ENCODE assay signal across 29 cellular contexts in the genomic region with DNA sequence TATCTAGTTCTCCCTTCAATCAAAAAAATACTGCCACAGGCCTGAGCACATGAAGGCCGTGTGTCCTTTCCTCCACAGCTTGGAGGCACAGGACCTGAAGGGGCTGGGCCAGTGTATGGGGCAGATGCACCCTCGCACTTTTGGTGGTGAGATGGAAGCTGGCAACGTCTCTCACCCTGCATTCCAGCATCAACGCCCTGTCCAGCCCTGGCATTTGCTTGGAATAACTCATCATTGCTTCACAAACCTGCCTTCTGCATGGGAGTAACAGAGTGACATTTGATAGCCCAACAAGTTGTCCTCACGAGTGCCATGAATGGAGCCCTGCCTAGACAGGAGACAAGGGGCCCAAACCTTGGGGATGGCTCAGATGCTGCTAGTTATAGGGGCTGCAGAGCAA.
"Had no signal": no experiment of that assay in that cellular context is flagged by ENCODE, and none has a peak within 500 bp of the region (broad histone marks: within the 10 kb centered on the region; RNA-seq: fewer than 3 reads in every experiment).

No MANE protein-coding gene starts in this region.

- H3K36me3 ChIP-seq: brain microvascular endothelial cell had no signal

- H3K4me3 Mint-ChIP-seq: activated CD4-positive, alpha-beta memory T cell treated with anti-CD3 and anti-CD28 coated beads for 36 hours; activated CD4-positive, alpha-beta T cell treated with anti-CD3 and anti-CD28 coated beads for 36 hours; activated CD4-positive, alpha-beta T cell treated with anti-CD3 and anti-CD28 coated beads, Interleukin-2, amount 10 ng/mL, durations not matched to agents 24 days and 14 days; activated CD8-positive, alpha-beta T cell treated with anti-CD3 and anti-CD28 coated beads, Interleukin-2, amount 10 ng/mL, durations not matched to agents 7 days and 5 days; activated naive CD8-positive, alpha-beta T cell; activated T-cell treated with anti-CD3 and anti-CD28 coated beads, Interleukin-2, amount 50 U/mL, for 4 hours; activated T-helper 17 cell treated with anti-CD3 and anti-CD28 coated beads, Interleukin-2, amount 50 U/mL, for 72 hours; central memory CD8-positive, alpha-beta T cell; dendritic cell treated with granulocyte-macrophage colony-stimulating factor and Interleukin-4, amounts not matched to agents 40 ng/mL and 50 ng/mL, for 4 days; endodermal cell; T-helper 17 cell; T-helper 2 cell treated with Interferon-gamma antibody and Interleukin-4, amounts not matched to agents 5 μg/mL and 100 μg/mL, for 36 hours had no signal

- H3K27me3 Mint-ChIP-seq: activated CD4-positive, alpha-beta T cell treated with anti-CD3 and anti-CD28 coated beads for 36 hours; activated CD4-positive, alpha-beta T cell treated with anti-CD3 and anti-CD28 coated beads, Interleukin-2, amount 10 ng/mL, durations not matched to agents 24 days and 14 days; dendritic cell treated with granulocyte-macrophage colony-stimulating factor and Interleukin-4, amounts not matched to agents 40 ng/mL and 50 ng/mL, for 4 days had no signal

- H3K36me3 Mint-ChIP-seq: activated CD4-positive, alpha-beta memory T cell treated with anti-CD3 and anti-CD28 coated beads for 36 hours; activated naive CD8-positive, alpha-beta T cell had no signal

- H3K27ac Mint-ChIP-seq: activated CD4-positive, alpha-beta memory T cell treated with anti-CD3 and anti-CD28 coated beads for 36 hours; activated CD4-positive, alpha-beta T cell treated with anti-CD3 and anti-CD28 coated beads for 36 hours; activated CD4-positive, alpha-beta T cell treated with anti-CD3 and anti-CD28 coated beads, Interleukin-2, amount 10 ng/mL, durations not matched to agents 24 days and 14 days; activated CD8-positive, alpha-beta T cell treated with anti-CD3 and anti-CD28 coated beads, Interleukin-2, amount 10 ng/mL, durations not matched to agents 7 days and 5 days; activated naive CD8-positive, alpha-beta T cell; activated T-helper 17 cell treated with anti-CD3 and anti-CD28 coated beads, Interleukin-2, amount 50 U/mL, for 72 hours; dendritic cell treated with granulocyte-macrophage colony-stimulating factor and Interleukin-4, amounts not matched to agents 40 ng/mL and 50 ng/mL, for 4 days; endodermal cell; T-helper 17 cell; T-helper 2 cell treated with Interferon-gamma antibody and Interleukin-4, amounts not matched to agents 5 μg/mL and 100 μg/mL, for 36 hours had no signal

- DNase-seq: activated CD4-positive, alpha-beta memory T cell treated with anti-CD3 and anti-CD28 coated beads for 36 hours; activated CD4-positive, alpha-beta T cell treated with anti-CD3 and anti-CD28 coated beads for 36 hours; activated CD4-positive, alpha-beta T cell treated with anti-CD3 and anti-CD28 coated beads, Interleukin-2, amount 10 ng/mL, durations not matched to agents 24 days and 14 days; activated CD4-positive, CD25-positive, alpha-beta regulatory T cell; activated CD4-positive, CD25-positive, alpha-beta regulatory T cell treated with anti-CD3 and anti-CD28 coated beads, Interleukin-2, amount 50 U/mL, for 72 hours; activated CD8-positive, alpha-beta T cell treated with anti-CD3 and anti-CD28 coated beads, Interleukin-2, amount 10 ng/mL, durations not matched to agents 7 days and 5 days; activated effector memory CD4-positive, alpha-beta T cell treated with Interleukin-2 at 50 U/mL for 16 hours; activated gamma-delta T cell treated with Interleukin-2 at 50 U/mL for 16 hours; activated naive CD4-positive, alpha-beta T cell treated with anti-CD3 and anti-CD28 coated beads, Interleukin-2, amount 50 U/mL, for 16 hours; activated naive CD4-positive, alpha-beta T cell treated with Interleukin-2 at 50 U/mL for 16 hours; activated T-cell treated with anti-CD3 and anti-CD28 coated beads, Interleukin-2, amount 50 U/mL, for 4 hours; amniotic stem cell; brain microvascular endothelial cell; dorsolateral prefrontal cortex; effector memory CD4-positive, alpha-beta T cell; endodermal cell; foreskin fibroblast; T-helper 1 cell; T-helper 17 cell; T1000 had no signal

- H3K27me3 ChIP-seq: brain microvascular endothelial cell had no signal

- H3K27ac ChIP-seq: brain microvascular endothelial cell, coronary artery, dorsolateral prefrontal cortex had no signal

- FAIRE-seq: astrocyte, bronchial epithelial cell had no signal

- H3K9me3 Mint-ChIP-seq: activated CD4-positive, alpha-beta T cell treated with anti-CD3 and anti-CD28 coated beads, Interleukin-2, amount 10 ng/mL, durations not matched to agents 24 days and 14 days; activated T-helper 17 cell treated with anti-CD3 and anti-CD28 coated beads, Interleukin-2, amount 50 U/mL, for 72 hours; central memory CD8-positive, alpha-beta T cell; dendritic cell treated with granulocyte-macrophage colony-stimulating factor and Interleukin-4, amounts not matched to agents 40 ng/mL and 50 ng/mL, for 4 days; endodermal cell; T-helper 2 cell treated with Interferon-gamma antibody and Interleukin-4, amounts not matched to agents 5 μg/mL and 100 μg/mL, for 36 hours had no signal

- ATAC-seq: activated CD4-positive, alpha-beta T cell treated with anti-CD3 and anti-CD28 coated beads for 36 hours; activated CD8-positive, alpha-beta T cell treated with anti-CD3 and anti-CD28 coated beads, Interleukin-2, amount 10 ng/mL, durations not matched to agents 7 days and 5 days; activated T-cell treated with anti-CD3 and anti-CD28 coated beads, Interleukin-2, amount 50 U/mL, for 4 hours; activated T-helper 17 cell treated with anti-CD3 and anti-CD28 coated beads, Interleukin-2, amount 50 U/mL, for 72 hours; esophagus mucosa; T-helper 17 cell had no signal

- H3K4me3 ChIP-seq: coronary artery, dorsolateral prefrontal cortex had no signal

- H3K4me1 Mint-ChIP-seq: activated CD4-positive, alpha-beta T cell treated with anti-CD3 and anti-CD28 coated beads for 36 hours; activated CD4-positive, alpha-beta T cell treated with anti-CD3 and anti-CD28 coated beads, Interleukin-2, amount 10 ng/mL, durations not matched to agents 24 days and 14 days; activated T-helper 17 cell treated with anti-CD3 and anti-CD28 coated beads, Interleukin-2, amount 50 U/mL, for 72 hours; central memory CD8-positive, alpha-beta T cell; T-helper 17 cell had no signal
